In genomic region chr1:222617367-222617951, GRCh38 we compare ENCODE assay signal across 1 cellular context.
TF ChIP-seq lines count a peak whose summit lies in the region.

No MANE protein-coding gene starts in this region.

TF ChIP-seq in GM12878, 131 proteins besides CTCF, POLR2A, EP300 and RAD21 (continued from another document):
- TF ChIP-seq ZNF592 (IDR thresholded peaks at IDR 0.05): no peak
- no peak for TF ChIP-seq SKIL (IDR thresholded peaks at IDR 0.05; ENCODE audit: low read depth, poor library complexity, severe bottlenecking)
- no peak for TF ChIP-seq LARP7 (IDR thresholded peaks at IDR 0.05)
- TF ChIP-seq NR2F1 (conservative IDR thresholded peaks at IDR 0.05): no peak
- no peak for TF ChIP-seq STAT3 (IDR thresholded peaks at IDR 0.05; ENCODE audit: low read depth, low read length)
- peak; percentile 83 for TF ChIP-seq SP1 (IDR thresholded peaks at IDR 0.05; ENCODE audit: low read depth, low read length)
- no peak for TF ChIP-seq TCF3 (IDR thresholded peaks at IDR 0.05; ENCODE audit: borderline replicate concordance, insufficient read depth, low read depth, low read length)
- TF ChIP-seq PBX3 (IDR thresholded peaks at IDR 0.05; ENCODE audit: insufficient replicate concordance, low read depth, low read length): peak; percentile 91
- TF ChIP-seq IRF4 (IDR thresholded peaks at IDR 0.05; ENCODE audit: low read depth, low read length): no peak
